In the genomic region with DNA sequence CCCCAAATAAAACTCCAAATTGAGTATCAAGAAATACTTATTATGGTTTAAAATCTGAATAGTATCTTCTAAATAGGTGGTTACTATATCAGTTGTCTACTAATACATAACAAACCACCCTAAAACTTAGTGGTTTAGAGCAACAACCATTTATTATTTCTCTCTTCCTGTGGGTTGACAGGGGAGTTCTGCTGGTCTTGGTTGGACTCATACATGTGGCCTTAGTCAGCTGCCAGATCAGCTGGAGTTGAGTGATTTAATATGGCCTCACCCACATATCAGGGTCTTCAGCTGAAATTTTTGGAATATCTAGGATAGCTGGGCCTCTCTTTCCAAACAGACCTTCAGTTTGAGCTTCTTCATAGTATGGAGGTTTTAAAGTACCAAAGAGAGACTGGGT, we compare ENCODE assay signal across 1 cellular context.
TF ChIP-seq lines count a peak whose summit lies in the region.

No MANE protein-coding gene starts in this region.

TF ChIP-seq in SK-N-SH treated with all-trans-retinoic acid at 6 μM for 48 hours, 23 proteins besides CTCF, POLR2A, EP300 and RAD21 (continued from another document):
- TF ChIP-seq, protein P1, sequence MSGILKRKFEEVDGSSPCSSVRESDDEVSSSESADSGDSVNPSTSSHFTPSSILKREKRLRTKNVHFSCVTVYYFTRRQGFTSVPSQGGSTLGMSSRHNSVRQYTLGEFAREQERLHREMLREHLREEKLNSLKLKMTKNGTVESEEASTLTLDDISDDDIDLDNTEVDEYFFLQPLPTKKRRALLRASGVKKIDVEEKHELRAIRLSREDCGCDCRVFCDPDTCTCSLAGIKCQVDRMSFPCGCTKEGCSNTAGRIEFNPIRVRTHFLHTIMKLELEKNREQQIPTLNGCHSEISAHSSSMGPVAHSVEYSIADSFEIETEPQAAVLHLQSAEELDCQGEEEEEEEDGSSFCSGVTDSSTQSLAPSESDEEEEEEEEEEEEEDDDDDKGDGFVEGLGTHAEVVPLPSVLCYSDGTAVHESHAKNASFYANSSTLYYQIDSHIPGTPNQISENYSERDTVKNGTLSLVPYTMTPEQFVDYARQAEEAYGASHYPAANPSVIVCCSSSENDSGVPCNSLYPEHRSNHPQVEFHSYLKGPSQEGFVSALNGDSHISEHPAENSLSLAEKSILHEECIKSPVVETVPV (CRISPR knock-in tag; IDR thresholded peaks at IDR 0.05): no peak
- TF ChIP-seq ZNF8 (CRISPR knock-in tag; IDR thresholded peaks at IDR 0.05) (no peak), ZFP3 (CRISPR knock-in tag; IDR thresholded peaks at IDR 0.05) (no peak), ARNTL (CRISPR knock-in tag; IDR thresholded peaks at IDR 0.05; ENCODE audit: borderline replicate concordance, low read depth) (no peak), BACH2 (CRISPR knock-in tag; IDR thresholded peaks at IDR 0.05; ENCODE audit: borderline replicate concordance) (no peak), GLIS3 (CRISPR knock-in tag; IDR thresholded peaks at IDR 0.05) (no peak), ZC3H10 (CRISPR knock-in tag; IDR thresholded peaks at IDR 0.05) (no peak), TCF4 (CRISPR knock-in tag; IDR thresholded peaks at IDR 0.05; ENCODE audit: borderline replicate concordance) (no peak), PPARA (CRISPR knock-in tag; IDR thresholded peaks at IDR 0.05; ENCODE audit: borderline replicate concordance) (no peak), OSR1 (CRISPR knock-in tag; IDR thresholded peaks at IDR 0.05) (no peak), ISL1 (CRISPR knock-in tag; IDR thresholded peaks at IDR 0.05) (no peak), ESRRG (CRISPR knock-in tag; IDR thresholded peaks at IDR 0.05) (no peak)
- TF ChIP-seq, protein P2, sequence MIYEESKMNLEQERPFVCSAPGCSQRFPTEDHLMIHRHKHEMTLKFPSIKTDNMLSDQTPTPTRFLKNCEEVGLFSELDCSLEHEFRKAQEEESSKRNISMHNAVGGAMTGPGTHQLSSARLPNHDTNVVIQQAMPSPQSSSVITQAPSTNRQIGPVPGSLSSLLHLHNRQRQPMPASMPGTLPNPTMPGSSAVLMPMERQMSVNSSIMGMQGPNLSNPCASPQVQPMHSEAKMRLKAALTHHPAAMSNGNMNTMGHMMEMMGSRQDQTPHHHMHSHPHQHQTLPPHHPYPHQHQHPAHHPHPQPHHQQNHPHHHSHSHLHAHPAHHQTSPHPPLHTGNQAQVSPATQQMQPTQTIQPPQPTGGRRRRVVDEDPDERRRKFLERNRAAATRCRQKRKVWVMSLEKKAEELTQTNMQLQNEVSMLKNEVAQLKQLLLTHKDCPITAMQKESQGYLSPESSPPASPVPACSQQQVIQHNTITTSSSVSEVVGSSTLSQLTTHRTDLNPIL (CRISPR knock-in tag; IDR thresholded peaks at IDR 0.05; ENCODE audit: low read depth): no peak
- TF ChIP-seq, protein P3, sequence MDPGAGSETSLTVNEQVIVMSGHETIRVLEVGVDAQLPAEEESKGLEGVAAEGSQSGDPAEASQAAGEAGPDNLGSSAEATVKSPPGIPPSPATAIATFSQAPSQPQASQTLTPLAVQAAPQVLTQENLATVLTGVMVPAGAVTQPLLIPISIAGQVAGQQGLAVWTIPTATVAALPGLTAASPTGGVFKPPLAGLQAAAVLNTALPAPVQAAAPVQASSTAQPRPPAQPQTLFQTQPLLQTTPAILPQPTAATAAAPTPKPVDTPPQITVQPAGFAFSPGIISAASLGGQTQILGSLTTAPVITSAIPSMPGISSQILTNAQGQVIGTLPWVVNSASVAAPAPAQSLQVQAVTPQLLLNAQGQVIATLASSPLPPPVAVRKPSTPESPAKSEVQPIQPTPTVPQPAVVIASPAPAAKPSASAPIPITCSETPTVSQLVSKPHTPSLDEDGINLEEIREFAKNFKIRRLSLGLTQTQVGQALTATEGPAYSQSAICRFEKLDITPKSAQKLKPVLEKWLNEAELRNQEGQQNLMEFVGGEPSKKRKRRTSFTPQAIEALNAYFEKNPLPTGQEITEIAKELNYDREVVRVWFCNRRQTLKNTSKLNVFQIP (CRISPR knock-in tag; IDR thresholded peaks at IDR 0.05; ENCODE audit: borderline replicate concordance, low read depth): no peak
